Comparison of ENCODE assay signal across 40 cellular contexts in the genomic region with DNA sequence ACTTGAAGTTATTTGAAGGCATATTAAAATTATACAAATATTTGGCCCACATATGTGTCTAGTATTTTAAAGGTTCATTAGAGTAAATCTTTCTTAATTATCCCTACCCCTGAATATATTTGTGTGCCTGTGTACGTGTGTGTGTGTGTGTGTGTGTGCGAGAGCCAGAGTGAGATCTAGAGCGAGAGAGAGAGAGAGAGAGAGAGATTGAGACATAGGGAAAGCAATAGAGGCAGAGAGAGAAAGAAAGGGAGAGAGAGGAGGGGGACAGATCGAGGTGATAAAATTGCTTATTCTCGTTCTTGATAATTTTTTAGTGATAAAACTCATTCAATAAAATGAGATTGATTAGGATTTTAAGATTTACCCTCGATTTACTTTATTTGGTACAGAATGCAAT. TPM values are rescaled to one million over a fixed set of nuclear protein-coding genes. Genes with fewer than 3 reads are reported as not detected.
DNase-seq lines count a peak whose midpoint lies in the region; FAIRE-seq and TF ChIP-seq lines count a peak whose summit lies in the region.
"Had no signal": no experiment of that assay in that cellular context is flagged by ENCODE, and none has a peak within 500 bp of the region (broad histone marks: within the 10 kb centered on the region; RNA-seq: fewer than 3 reads in every experiment).

No MANE protein-coding gene starts in this region.

- peak overlapping the region; percentile 28 for H3K4me2 ChIP-seq in Karpas-422 (ENCODE audit: low read depth, low read length, poor library complexity, severe bottlenecking)
- no peak overlapping the region for H3K4me2 ChIP-seq in OCI-LY1 (ENCODE audit: low read length)
- H3K4me2 ChIP-seq: A549; BLaER1; BLaER1 treated with 17β-estradiol and CSF1 and Interleukin-3, amounts not matched to agents 10 nM and 100 nM had no signal

- no peaks in the 10 kb centered on the region for H3F3A ChIP-seq in OCI-LY1 (ENCODE audit: insufficient read depth, low read length)

- no peaks in the 10 kb centered on the region for H3K9me2 ChIP-seq in Karpas-422 (replicated peaks; ENCODE audit: insufficient read depth, low read length)
- H3K9me2 ChIP-seq in OCI-LY1 (ENCODE audit: low read depth, low read length), result no peaks in the 10 kb centered on the region

- no peaks in the 10 kb centered on the region for H3K27me3 Mint-ChIP-seq in endothelial cell (ENCODE audit: unreplicated experiment)
- H3K27me3 Mint-ChIP-seq: B cell; CD4-positive, alpha-beta memory T cell; CD4-positive, alpha-beta T cell; CD4-positive, CD25-positive, alpha-beta regulatory T cell; CD8-positive, alpha-beta memory T cell had no signal

- no peaks in the 10 kb centered on the region for H3K27me3 ChIP-seq in Karpas-422 (ENCODE audit: low read length)
- no peaks in the 10 kb centered on the region for H3K27me3 ChIP-seq in OCI-LY1 (ENCODE audit: insufficient read depth, low read length)
- H3K27me3 ChIP-seq in effector memory CD4-positive, alpha-beta T cell (replicated peaks; ENCODE audit: control insufficient read depth, insufficient read depth, low read length, poor library complexity, severe bottlenecking), result no peaks in the 10 kb centered on the region
- H3K27me3 ChIP-seq: BE2C; BLaER1; BLaER1 treated with 17β-estradiol and CSF1 and Interleukin-3, amounts not matched to agents 10 nM and 100 nM had no signal

- H3K4me1 ChIP-seq in HEK293 (ENCODE audit: control insufficient read depth, insufficient read depth, low read length) (no peaks in the 10 kb centered on the region), Karpas-422 (ENCODE audit: low read length) (peaks cover 13% of the 10 kb centered on the region), OCI-LY1 (ENCODE audit: insufficient read depth, low read length, severe bottlenecking) (peaks cover 1% of the 10 kb centered on the region)
- H3K4me1 ChIP-seq in effector memory CD4-positive, alpha-beta T cell (ENCODE audit: control insufficient read depth, insufficient read depth, low read length, poor library complexity, severe bottlenecking), result no peaks in the 10 kb centered on the region
- H3K4me1 ChIP-seq: A549; BLaER1; BLaER1 treated with 17β-estradiol and CSF1 and Interleukin-3, amounts not matched to agents 10 nM and 100 nM had no signal

- TF ChIP-seq CTCF in HEK293 (tag by site-specific recombination; IDR thresholded peaks at IDR 0.05) (no peak), OCI-LY1 (IDR thresholded peaks at IDR 0.05; ENCODE audit: low read length) (no peak), endothelial cell (IDR thresholded peaks at IDR 0.05; ENCODE audit: unreplicated experiment) (no peak)

- H3K9ac ChIP-seq in Karpas-422 (ENCODE audit: low read length) (no peak overlapping the region), OCI-LY1 (ENCODE audit: low read length) (no peak overlapping the region)
- H3K9ac ChIP-seq: BLaER1; BLaER1 treated with 17β-estradiol and CSF1 and Interleukin-3, amounts not matched to agents 10 nM and 100 nM had no signal

- CTCF ChIA-PET in HEK293 (lab: Yijun Ruan, JAX), result no interaction called here

- no peaks in the 10 kb centered on the region for H3K36me3 ChIP-seq in HEK293 (ENCODE audit: control insufficient read depth in 2 of 2, insufficient read depth in 1 of 2, low read length in 2 of 2)
- no peaks in the 10 kb centered on the region for H3K36me3 ChIP-seq in Karpas-422 (ENCODE audit: insufficient read depth, low read length)
- H3K36me3 ChIP-seq in OCI-LY1 (ENCODE audit: insufficient read depth, low read length), result no peaks in the 10 kb centered on the region
- H3K36me3 ChIP-seq in effector memory CD4-positive, alpha-beta T cell (ENCODE audit: control insufficient read depth, insufficient read depth, low read length), result no peaks in the 10 kb centered on the region
- H3K36me3 ChIP-seq: BLaER1; BLaER1 treated with 17β-estradiol and CSF1 and Interleukin-3, amounts not matched to agents 10 nM and 100 nM had no signal

- no peak overlapping the region for H3K27ac ChIP-seq in HEK293 (ENCODE audit: extremely low read depth, low read depth, low read length)
- H3K27ac ChIP-seq in Karpas-422 (ENCODE audit: low read length), result no peak overlapping the region
- no peak overlapping the region for H3K27ac ChIP-seq in OCI-LY1 (ENCODE audit: low read depth, low read length, poor library complexity, severe bottlenecking)
- no peak overlapping the region for H3K27ac ChIP-seq in effector memory CD4-positive, alpha-beta T cell (ENCODE audit: insufficient read depth, low read length, poor library complexity, severe bottlenecking)
- H3K27ac ChIP-seq: 22Rv1; A549; BLaER1; BLaER1 treated with 17β-estradiol and CSF1 and Interleukin-3, amounts not matched to agents 10 nM and 100 nM; C4-2B had no signal

- no peak overlapping the region for H3K4me3 Mint-ChIP-seq in endothelial cell (ENCODE audit: unreplicated experiment)
- H3K4me3 Mint-ChIP-seq: B cell; CD14-positive monocyte; CD4-positive, alpha-beta memory T cell; CD4-positive, alpha-beta T cell; CD4-positive, CD25-positive, alpha-beta regulatory T cell; CD8-positive, alpha-beta memory T cell; CD8-positive, alpha-beta T cell had no signal

- H3K36me3 Mint-ChIP-seq in endothelial cell (ENCODE audit: low read depth, unreplicated experiment), result no peaks in the 10 kb centered on the region
- H3K36me3 Mint-ChIP-seq: CD14-positive monocyte; CD4-positive, alpha-beta memory T cell; CD4-positive, CD25-positive, alpha-beta regulatory T cell; CD8-positive, alpha-beta memory T cell; CD8-positive, alpha-beta T cell had no signal

- no peak for DNase-seq in Karpas-422
- DNase-seq in endothelial cell (ENCODE audit: low spot score), result no peak
- DNase-seq in RCC 7860 (ENCODE audit: low spot score), result no peak
- DNase-seq in kidney glomerular epithelial cell (lab: John Stamatoyannopoulos, UW), result no peak
- no peak for DNase-seq in HK-2 (ENCODE audit: unreplicated experiment)
- DNase-seq in effector memory CD4-positive, alpha-beta T cell, result no peak
- DNase-seq: 8988T; ACHN; AML-193; BE2C; C1 segment of cervical spinal cord; Caco-2; Calu3; CD4-positive, alpha-beta memory T cell; CD4-positive, alpha-beta T cell; CD4-positive, CD25-positive, alpha-beta regulatory T cell; CD8-positive, alpha-beta memory T cell; CD8-positive, alpha-beta T cell; COR-L47; DMS 273 treated with DMSO at 0.1 percent for 48 hours; DMS153; DMS53; DMS79; DMS79 treated with DMSO at 0.1 percent for 48 hours; DND-41; EL had no signal

- H2AFZ ChIP-seq in Karpas-422 (ENCODE audit: low read length), result no peak overlapping the region
- H2AFZ ChIP-seq in OCI-LY1 (ENCODE audit: low read length), result peak overlapping the region; percentile 79; the same call in 1 of the 2 replicates

- H3K9me3 ChIP-seq in HEK293 (ENCODE audit: control insufficient read depth, insufficient read depth, low read depth, low read length) (no peaks in the 10 kb centered on the region), Karpas-422 (ENCODE audit: low read length) (no peaks in the 10 kb centered on the region), OCI-LY1 (ENCODE audit: low read length) (no peaks in the 10 kb centered on the region)
- H3K9me3 ChIP-seq in effector memory CD4-positive, alpha-beta T cell (ENCODE audit: control insufficient read depth, low read length), result no peaks in the 10 kb centered on the region
- H3K9me3 ChIP-seq: A549; BE2C; BLaER1; BLaER1 treated with 17β-estradiol and CSF1 and Interleukin-3, amounts not matched to agents 10 nM and 100 nM; Caco-2 had no signal

- H4K20me1 ChIP-seq in Karpas-422 (ENCODE audit: insufficient read depth, low read depth, low read length) (no peaks in the 10 kb centered on the region), OCI-LY1 (ENCODE audit: insufficient read depth, low read length) (no peaks in the 10 kb centered on the region)
- H4K20me1 ChIP-seq: BLaER1; BLaER1 treated with 17β-estradiol and CSF1 and Interleukin-3, amounts not matched to agents 10 nM and 100 nM had no signal

- H3K27ac Mint-ChIP-seq in endothelial cell (ENCODE audit: unreplicated experiment), result peak overlapping the region; percentile 9
- H3K27ac Mint-ChIP-seq: B cell; CD14-positive monocyte; CD4-positive, alpha-beta memory T cell; CD4-positive, alpha-beta T cell; CD4-positive, CD25-positive, alpha-beta regulatory T cell; CD8-positive, alpha-beta memory T cell; CD8-positive, alpha-beta T cell had no signal

- FAIRE-seq in RCC 7860 (lab: Jason Lieb, UNC), result no peak
- FAIRE-seq: A204.1, A549, D721Med had no signal

- no peaks in the 10 kb centered on the region for H3K79me2 ChIP-seq in Karpas-422 (ENCODE audit: low read length)
- H3K79me2 ChIP-seq in OCI-LY1 (ENCODE audit: insufficient read depth, low read length), result no peaks in the 10 kb centered on the region

- POLR2A ChIA-PET in HEK293 (lab: Yijun Ruan, JAX), result no interaction called here

- no peaks in the 10 kb centered on the region for H3K9me3 Mint-ChIP-seq in endothelial cell (ENCODE audit: unreplicated experiment)
- H3K9me3 Mint-ChIP-seq: CD4-positive, alpha-beta T cell had no signal

- peaks cover 2% of the 10 kb centered on the region for H3K4me1 Mint-ChIP-seq in endothelial cell (ENCODE audit: unreplicated experiment)
- H3K4me1 Mint-ChIP-seq: B cell; CD14-positive monocyte; CD4-positive, alpha-beta memory T cell; CD4-positive, CD25-positive, alpha-beta regulatory T cell; CD8-positive, alpha-beta memory T cell had no signal

- H3K4me3 ChIP-seq in HEK293 (ENCODE audit: low read depth, low read length) (no peak overlapping the region), Karpas-422 (ENCODE audit: low read length) (no peak overlapping the region), OCI-LY1 (ENCODE audit: low read depth, low read length, poor library complexity, severe bottlenecking) (no peak overlapping the region)
- no peak overlapping the region for H3K4me3 ChIP-seq in effector memory CD4-positive, alpha-beta T cell (ENCODE audit: insufficient read depth, low read depth, low read length, poor library complexity, severe bottlenecking)
- H3K4me3 ChIP-seq: A549; BLaER1; BLaER1 treated with 17β-estradiol and CSF1 and Interleukin-3, amounts not matched to agents 10 nM and 100 nM had no signal

TF ChIP-seq in HEK293, 187 proteins besides CTCF, POLR2A, EP300 and RAD21 (continues in another document):
- no peak for TF ChIP-seq ZNF19 (tag by site-specific recombination; IDR thresholded peaks at IDR 0.05; ENCODE audit: low read depth)
- TF ChIP-seq GLI2 (tag by site-specific recombination; IDR thresholded peaks at IDR 0.05; ENCODE audit: borderline replicate concordance, low read depth), result no peak
- TF ChIP-seq PRDM1 (tag by site-specific recombination; IDR thresholded peaks at IDR 0.05), result peak; percentile 28; the same call in 1 of the 2 replicates
- peak; percentile 96 for TF ChIP-seq ZNF596 (tag by site-specific recombination; IDR thresholded peaks at IDR 0.05)
- no peak for TF ChIP-seq ZNF426 (tag by site-specific recombination; IDR thresholded peaks at IDR 0.05)

RNA-seq across cellular contexts. Expression of gene ADAMTS19, which starts 47.4 kb away (rescaled TPM):
- total RNA-seq in Karpas-422 (2014; rRNA removed; shearing (Covaris generic); ENCODE audit: low replicate concordance), result 2.5 and 3.1 TPM in 2 replicates
- 6.9 TPM for total RNA-seq in endothelial cell (ENCODE audit: unreplicated experiment)
- total RNA-seq: A172; A673; B cell; Calu3; CD4-positive, alpha-beta memory T cell; CD4-positive, alpha-beta T cell; CD4-positive, CD25-positive, alpha-beta regulatory T cell; CD8-positive, alpha-beta memory T cell; CD8-positive, alpha-beta T cell; Daoy had no signal
